1 cellular context compared by ENCODE assay signal in genomic region chr17:48025040-48025903, GRCh38.
TF ChIP-seq lines count a peak whose summit lies in the region.

No MANE protein-coding gene starts in this region.

TF ChIP-seq in K562, 482 proteins besides CTCF, POLR2A, EP300 and RAD21 (continued from another document and continues in another):
- peak; percentile 91 for TF ChIP-seq MGA (IDR thresholded peaks at IDR 0.05)
- peak; percentile 30; the same call in 1 of the 2 replicates for TF ChIP-seq ZBED1 (IDR thresholded peaks at IDR 0.05)
- TF ChIP-seq SP2 (IDR thresholded peaks at IDR 0.05; ENCODE audit: extremely low read depth, low read depth, low read length, poor library complexity, severe bottlenecking): no peak
- peak; percentile 96 for TF ChIP-seq SP1 (CRISPR knock-in tag; IDR thresholded peaks at IDR 0.05)
- TF ChIP-seq TFAP4 (CRISPR knock-in tag; IDR thresholded peaks at IDR 0.05; ENCODE audit: borderline replicate concordance): peak; percentile 98
- TF ChIP-seq MAZ (CRISPR knock-in tag; conservative IDR thresholded peaks at IDR 0.05 in 1 of 2, IDR thresholded peaks at IDR 0.05 in 1 of 2): peak in 1 of 2 experiments; percentile 79; a peak in 3 of 4 replicates
- no peak for TF ChIP-seq ATF3 (IDR thresholded peaks at IDR 0.05)
- TF ChIP-seq ATF3 (CRISPR knock-in tag; conservative IDR thresholded peaks at IDR 0.05): no peak; the same call in 1 of the 2 replicates
- no peak for TF ChIP-seq ZC3H4 (CRISPR knock-in tag; IDR thresholded peaks at IDR 0.05; ENCODE audit: borderline replicate concordance)
- TF ChIP-seq ATF6 (CRISPR knock-in tag; IDR thresholded peaks at IDR 0.05): no peak
- peak; percentile 14; the same call in 1 of the 2 replicates for TF ChIP-seq FOSL1 (tag; conservative IDR thresholded peaks at IDR 0.05)
- 0 out of 2 replicates have a peak, but pooled peaks have one; percentile 14 for TF ChIP-seq E2F1 (CRISPR knock-in tag; IDR thresholded peaks at IDR 0.05)
- TF ChIP-seq SMAD2 (IDR thresholded peaks at IDR 0.05; ENCODE audit: low read depth, low read length): no peak
- peak; percentile 94 for TF ChIP-seq RBM22 (IDR thresholded peaks at IDR 0.05; ENCODE audit: low read depth, low read length, poor library complexity, severe bottlenecking)
- no peak for TF ChIP-seq ZNF707 (CRISPR knock-in tag; conservative IDR thresholded peaks at IDR 0.05)
- TF ChIP-seq NRF1 (conservative IDR thresholded peaks at IDR 0.05 in 1 of 2, IDR thresholded peaks at IDR 0.05 in 1 of 2): peak; percentile 71 to 76
- no peak for TF ChIP-seq ZNF79 (CRISPR knock-in tag; IDR thresholded peaks at IDR 0.05; ENCODE audit: low read depth)
- no peak for TF ChIP-seq ZNF23 (CRISPR knock-in tag; IDR thresholded peaks at IDR 0.05)
- TF ChIP-seq MYNN (IDR thresholded peaks at IDR 0.05): no peak
- TF ChIP-seq MYNN (CRISPR knock-in tag; IDR thresholded peaks at IDR 0.05): no peak
- TF ChIP-seq USF1 (CRISPR knock-in tag; IDR thresholded peaks at IDR 0.05): peak; percentile 82
- peak; percentile 76 for TF ChIP-seq HMGN3 (IDR thresholded peaks at IDR 0.05; ENCODE audit: borderline replicate concordance, extremely low read depth, insufficient read length, low read depth, low read length)
- no peak for TF ChIP-seq SNAPC5 (CRISPR knock-in tag; IDR thresholded peaks at IDR 0.05)
- TF ChIP-seq XRCC5 (IDR thresholded peaks at IDR 0.05; ENCODE audit: low read depth, low read length): no peak
- TF ChIP-seq MEF2A (IDR thresholded peaks at IDR 0.05; ENCODE audit: control insufficient read depth, low read depth, low read length): no peak
- peak in 1 of 3 experiments; percentile 51 for TF ChIP-seq YY1 (IDR thresholded peaks at IDR 0.05; ENCODE audit: borderline replicate concordance in 1 of 3, control insufficient read depth in 1 of 3, extremely low read depth in 1 of 3, insufficient read depth in 3 of 3, insufficient read length in 1 of 3, insufficient replicate concordance in 2 of 3, low read depth in 1 of 3, low read length in 2 of 3)
- no peak for TF ChIP-seq PURB (CRISPR knock-in tag; IDR thresholded peaks at IDR 0.05; ENCODE audit: low read depth)
- TF ChIP-seq FOXP4 (CRISPR knock-in tag; IDR thresholded peaks at IDR 0.05; ENCODE audit: borderline replicate concordance): 0 out of 2 replicates have a peak, but pooled peaks have one; percentile 78
- TF ChIP-seq HDAC3 (IDR thresholded peaks at IDR 0.05; ENCODE audit: borderline replicate concordance, partially characterized antibody): no peak
- no peak for TF ChIP-seq ZNF146 (CRISPR knock-in tag; IDR thresholded peaks at IDR 0.05; ENCODE audit: unreplicated experiment)
- peak in 1 of 2 experiments; percentile 81; a peak in 2 of 4 replicates for TF ChIP-seq HDAC1 (IDR thresholded peaks at IDR 0.05)
- TF ChIP-seq SIRT6 (IDR thresholded peaks at IDR 0.05; ENCODE audit: low read depth, low read length): no peak
- no peak for TF ChIP-seq ZNF12 (CRISPR knock-in tag; IDR thresholded peaks at IDR 0.05)
- TF ChIP-seq ZNF830 (CRISPR knock-in tag; IDR thresholded peaks at IDR 0.05): no peak
- no peak for TF ChIP-seq ARID1B (IDR thresholded peaks at IDR 0.05)
- TF ChIP-seq ZNF507 (tag; conservative IDR thresholded peaks at IDR 0.05): no peak
- TF ChIP-seq BHLHE40 (IDR thresholded peaks at IDR 0.05; ENCODE audit: low read length): peak; percentile 95
- 0 out of 2 replicates have a peak, but pooled peaks have one; percentile 27 for TF ChIP-seq MAFK (IDR thresholded peaks at IDR 0.05; ENCODE audit: low read length)
- no peak for TF ChIP-seq IRF9 (tag; IDR thresholded peaks at IDR 0.05)
- peak; percentile 58; the same call in 1 of the 2 replicates for TF ChIP-seq CC2D1A (IDR thresholded peaks at IDR 0.05)
